ENCODE assay signal across 8 cellular contexts in the genomic region with DNA sequence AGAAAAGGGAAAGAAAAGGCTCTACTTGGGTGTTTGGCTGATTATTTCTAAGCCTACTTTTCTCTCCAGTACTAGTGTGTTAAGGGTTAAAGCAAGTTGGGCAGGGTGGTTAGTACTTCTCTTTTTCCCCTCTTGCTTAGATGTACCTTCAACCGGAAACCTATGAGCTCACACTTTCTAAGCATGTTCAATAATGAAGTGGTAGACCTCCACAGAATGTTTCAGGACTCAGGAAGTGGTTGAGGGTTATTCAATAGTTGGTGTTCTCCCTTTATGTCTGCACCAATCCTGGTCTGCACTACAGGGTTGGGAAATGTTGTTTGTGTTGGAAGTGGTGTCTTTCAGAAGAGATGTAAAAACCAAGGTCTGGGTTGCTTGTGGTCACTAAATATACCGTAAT.
DNase-seq lines count a peak whose midpoint lies in the region; ATAC-seq and TF ChIP-seq lines count a peak whose summit lies in the region.

No MANE protein-coding gene starts in this region.

- H3K9me3 ChIP-seq in DND-41 (ENCODE audit: insufficient read depth, low read length, severe bottlenecking): no peaks in the 10 kb centered on the region
- H3K9me3 ChIP-seq in thoracic aorta: no peaks in the 10 kb centered on the region
- no peaks in the 10 kb centered on the region for H3K9me3 ChIP-seq in mesenchymal stem cell (ENCODE audit: control insufficient read depth, low read length)

- no peak overlapping the region for H2BK120ac ChIP-seq in mesenchymal stem cell (ENCODE audit: low read depth, low read length)

- H4K91ac ChIP-seq in mesenchymal stem cell (ENCODE audit: low read length): no peak overlapping the region

- H2AK5ac ChIP-seq in mesenchymal stem cell (ENCODE audit: low read length, severe bottlenecking): no peak overlapping the region

- H3K4me2 ChIP-seq in DND-41 (ENCODE audit: insufficient read depth, low read length) (peak overlapping the region; percentile 3; the same call in 1 of the 2 replicates), mesenchymal stem cell (ENCODE audit: low read length, poor library complexity, severe bottlenecking) (no peak overlapping the region)

- peaks cover 9% of the 10 kb centered on the region for H3K36me3 Mint-ChIP-seq in activated naive CD8-positive, alpha-beta T cell treated with anti-CD3 and anti-CD28 coated beads, Interleukin-2, amount 50 U/mL, for 24 hours (ENCODE audit: low read depth)

- ATAC-seq in DND-41 (ENCODE audit: insufficient read depth, low read depth): peak; percentile 98
- ATAC-seq in GM19438 (IDR thresholded peaks at IDR 0.05; ENCODE audit: low read depth, unreplicated experiment): peak; percentile 100
- peak; percentile 93 for ATAC-seq in HG03439 (IDR thresholded peaks at IDR 0.05; ENCODE audit: unreplicated experiment)
- ATAC-seq in activated naive CD8-positive, alpha-beta T cell treated with anti-CD3 and anti-CD28 coated beads, Interleukin-2, amount 50 U/mL, for 24 hours: peak; percentile 94
- ATAC-seq in thoracic aorta (ENCODE audit: insufficient number of reproducible peaks, low FRiP score, low read depth): peak; percentile 34

- WGBS in mesenchymal stem cell: no CpG with 5 or more reads among the region's 2 CpGs

- no peak overlapping the region for H3K14ac ChIP-seq in mesenchymal stem cell (ENCODE audit: low read length in 2 of 2)

- no peaks in the 10 kb centered on the region for H4K20me1 ChIP-seq in DND-41 (ENCODE audit: insufficient read depth, low read length)

- peak overlapping the region; percentile 20 for H3K4me3 Mint-ChIP-seq in activated naive CD8-positive, alpha-beta T cell treated with anti-CD3 and anti-CD28 coated beads, Interleukin-2, amount 50 U/mL, for 24 hours

- H3K79me2 ChIP-seq in DND-41 (ENCODE audit: insufficient read depth, low read length): no peaks in the 10 kb centered on the region

- TF ChIP-seq CTCF in DND-41 (IDR thresholded peaks at IDR 0.05; ENCODE audit: borderline replicate concordance, extremely low read depth, low read length, poor library complexity, severe bottlenecking) (no peak), thoracic aorta (IDR thresholded peaks at IDR 0.05) (no peak)

- H3K4me1 ChIP-seq in DND-41 (ENCODE audit: insufficient read depth, low read length): peaks cover 15% of the 10 kb centered on the region
- H3K4me1 ChIP-seq in thoracic aorta (ENCODE audit: control insufficient read depth in 1 of 2, low read depth in 2 of 2): peaks cover 42 to 48% of the 10 kb centered on the region in 2 donors
- H3K4me1 ChIP-seq in mesenchymal stem cell (ENCODE audit: control insufficient read depth, insufficient read depth, low read depth, low read length): no peaks in the 10 kb centered on the region

- no peak overlapping the region for H2BK5ac ChIP-seq in mesenchymal stem cell (ENCODE audit: low read depth, low read length, poor library complexity, severe bottlenecking)

- no peak overlapping the region for H2BK15ac ChIP-seq in mesenchymal stem cell (ENCODE audit: low read depth, poor library complexity, severe bottlenecking)

- H2BK12ac ChIP-seq in mesenchymal stem cell (ENCODE audit: low read length in 2 of 2): no peak overlapping the region

- no peak overlapping the region for H4K8ac ChIP-seq in mesenchymal stem cell (ENCODE audit: low read length)

- no peaks in the 10 kb centered on the region for H3K27me3 Mint-ChIP-seq in activated naive CD8-positive, alpha-beta T cell treated with anti-CD3 and anti-CD28 coated beads, Interleukin-2, amount 50 U/mL, for 24 hours

- H3K18ac ChIP-seq in mesenchymal stem cell (ENCODE audit: low read depth in 1 of 2, low read length in 2 of 2): no peak overlapping the region

- H3K4me3 ChIP-seq in DND-41 (ENCODE audit: low read depth in 1 of 2, low read length in 2 of 2) (no peak overlapping the region), thoracic aorta (no peak overlapping the region), mesenchymal stem cell (ENCODE audit: insufficient read depth in 1 of 2, low read depth in 1 of 2, low read length in 2 of 2) (no peak overlapping the region)

- H3K27ac Mint-ChIP-seq in activated naive CD8-positive, alpha-beta T cell treated with anti-CD3 and anti-CD28 coated beads, Interleukin-2, amount 50 U/mL, for 24 hours: peak overlapping the region; percentile 71

- peaks cover 2% of the 10 kb centered on the region for H3K79me1 ChIP-seq in mesenchymal stem cell (replicated peaks; ENCODE audit: low read length, poor library complexity, severe bottlenecking)

- H3K36me3 ChIP-seq in DND-41 (ENCODE audit: insufficient read depth, low read length) (no peaks in the 10 kb centered on the region), thoracic aorta (no peaks in the 10 kb centered on the region), mesenchymal stem cell (ENCODE audit: control insufficient read depth in 1 of 2, insufficient read depth in 2 of 2, low read depth in 1 of 2, low read length in 2 of 2) (peaks cover 0 to 38% of the 10 kb centered on the region in 2 experiments)

- H3K27ac ChIP-seq in DND-41 (ENCODE audit: low read length) (no peak overlapping the region), thoracic aorta (peak overlapping the region; percentile 3 to 58), mesenchymal stem cell (ENCODE audit: low read length, poor library complexity, severe bottlenecking) (no peak overlapping the region)

- H3K23ac ChIP-seq in mesenchymal stem cell (ENCODE audit: low read length in 2 of 2): no peak overlapping the region

- H3K27me3 ChIP-seq in DND-41 (ENCODE audit: insufficient read depth, low read length, poor library complexity) (no peaks in the 10 kb centered on the region), thoracic aorta (replicated peaks; ENCODE audit: insufficient read depth) (no peaks in the 10 kb centered on the region), mesenchymal stem cell (ENCODE audit: control insufficient read depth in 1 of 2, insufficient read depth in 1 of 2, low read length in 2 of 2) (no peaks in the 10 kb centered on the region)

- H3K4me1 Mint-ChIP-seq in activated naive CD8-positive, alpha-beta T cell treated with anti-CD3 and anti-CD28 coated beads, Interleukin-2, amount 50 U/mL, for 24 hours: peaks cover 67% of the 10 kb centered on the region

- no peak overlapping the region for H3K4ac ChIP-seq in mesenchymal stem cell (ENCODE audit: low read depth in 1 of 2, low read length in 2 of 2)

- no peak overlapping the region for H3K9ac ChIP-seq in DND-41 (ENCODE audit: low read depth, low read length)
- H3K9ac ChIP-seq in mesenchymal stem cell (ENCODE audit: low read length): no peak overlapping the region

- H2AFZ ChIP-seq in DND-41 (ENCODE audit: low read depth, low read length): no peak overlapping the region
- no peak overlapping the region for H2AFZ ChIP-seq in mesenchymal stem cell (ENCODE audit: low read depth, low read length)

- DNase-seq in DND-41 (peak; percentile 47), thoracic aorta (ENCODE audit: low spot score) (no peak), AG20443 (ENCODE audit: low spot score) (no peak), mesenchymal stem cell (no peak), NCI-H2029 (lab: John Stamatoyannopoulos, UW) (no peak)
- DNase-seq in activated naive CD8-positive, alpha-beta T cell treated with anti-CD3 and anti-CD28 coated beads, Interleukin-2, amount 50 U/mL, for 24 hours: no peak

- H3K9me3 Mint-ChIP-seq in activated naive CD8-positive, alpha-beta T cell treated with anti-CD3 and anti-CD28 coated beads, Interleukin-2, amount 50 U/mL, for 24 hours: peaks cover 4% of the 10 kb centered on the region

Comparison
In these comparisons a context has a peak if more than half of its experiments do, and no peak if none do; other contexts are left out.
1. ATAC-seq: peak in every context shown above with its lines; median percentile 100 in GM19438; 98 in DND-41; 94 in activated naive CD8-positive, alpha-beta T cell treated with anti-CD3 and anti-CD28 coated beads, Interleukin-2, amount 50 U/mL, for 24 hours; 93 in HG03439; 34 in thoracic aorta.
2. H3K27ac ChIP-seq: peak in thoracic aorta (2 of 2); none in DND-41 (single experiment) and mesenchymal stem cell (single experiment).